ENCODE assay signal across 2 cellular contexts in the genomic region with DNA sequence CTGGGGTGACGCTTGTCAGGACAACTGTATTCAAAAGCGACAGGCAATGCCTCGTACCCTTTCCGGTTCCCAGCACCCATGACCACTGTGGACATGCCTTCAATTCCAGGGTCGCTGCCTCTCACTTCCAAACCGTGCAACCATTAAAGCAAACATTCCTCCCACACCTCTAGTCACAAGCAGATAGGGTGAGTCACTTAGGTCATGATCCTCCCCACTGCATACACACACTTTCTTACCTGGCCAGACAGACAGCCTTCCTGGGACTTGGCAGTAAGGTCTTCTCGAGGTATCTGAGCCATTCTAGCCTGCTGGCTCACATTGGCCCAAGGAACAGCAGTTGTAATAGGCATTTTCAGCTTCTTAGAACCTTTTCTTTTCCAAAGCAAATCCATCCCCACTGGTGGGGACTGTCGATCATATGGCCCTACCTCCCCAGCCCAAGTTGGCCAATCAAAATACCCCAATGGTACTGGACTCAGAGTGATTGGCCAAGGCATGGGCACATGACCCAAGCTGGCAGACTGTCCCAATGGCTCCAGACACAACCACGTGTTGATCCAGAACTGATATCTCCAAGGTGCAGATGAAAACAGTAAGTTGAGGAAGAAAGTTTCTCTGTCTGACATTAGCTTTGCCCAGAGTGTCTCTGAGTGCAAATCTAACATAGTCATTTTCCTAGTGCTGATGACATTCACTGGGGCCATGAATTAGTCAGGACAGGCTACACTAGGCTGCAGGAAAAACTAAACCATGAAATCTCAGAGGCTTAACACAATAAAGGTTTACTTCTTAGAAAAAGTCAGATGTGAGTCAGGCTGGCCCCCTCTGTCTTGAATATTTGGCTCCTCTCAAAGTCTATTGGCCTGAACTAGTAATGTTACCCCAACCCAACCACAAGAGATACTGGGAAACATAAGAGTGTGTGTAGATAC.
TF ChIP-seq lines count a peak whose summit lies in the region.

No MANE protein-coding gene starts in this region.

TF ChIP-seq in IMR-90, 13 proteins besides CTCF, POLR2A, EP300 and RAD21:
- TF ChIP-seq MXI1 (IDR thresholded peaks at IDR 0.05; ENCODE audit: borderline replicate concordance, low read depth, low read length): no peak
- TF ChIP-seq SMC3 (IDR thresholded peaks at IDR 0.05; ENCODE audit: low read depth, low read length): no peak

TF ChIP-seq in K562, 482 proteins besides CTCF, POLR2A, EP300 and RAD21 (continues in another document):
- TF ChIP-seq ARID2 (IDR thresholded peaks at IDR 0.05) (no peak), MBD2 (IDR thresholded peaks at IDR 0.05; ENCODE audit: borderline replicate concordance, low read depth) (no peak), ZMIZ1 (IDR thresholded peaks at IDR 0.05; ENCODE audit: low read depth in 2 of 2, low read length in 2 of 2) (no peak), ZNF398 (CRISPR knock-in tag; IDR thresholded peaks at IDR 0.05) (no peak), KAT2B (IDR thresholded peaks at IDR 0.05; ENCODE audit: low read depth, low read length) (no peak), MTA2 (IDR thresholded peaks at IDR 0.05; ENCODE audit: low read depth) (no peak), NFRKB (IDR thresholded peaks at IDR 0.05; ENCODE audit: low read depth) (no peak), TRIM24 (IDR thresholded peaks at IDR 0.05) (peak; percentile 9 to 61; a peak in 2 of 4 replicates), NUFIP1 (IDR thresholded peaks at IDR 0.05; ENCODE audit: partially characterized antibody) (no peak), GTF2A2 (tag; IDR thresholded peaks at IDR 0.05) (no peak), SIRT6 (IDR thresholded peaks at IDR 0.05; ENCODE audit: low read depth, low read length) (no peak), RCOR1 (IDR thresholded peaks at IDR 0.05; ENCODE audit: borderline replicate concordance in 1 of 2, low read depth in 2 of 2, low read length in 2 of 2) (no peak), CBX3 (IDR thresholded peaks at IDR 0.05; ENCODE audit: borderline replicate concordance in 1 of 2, low read length in 2 of 2) (no peak), ZNF764 (CRISPR knock-in tag; IDR thresholded peaks at IDR 0.05; ENCODE audit: low read depth) (no peak), KDM5B (IDR thresholded peaks at IDR 0.05; ENCODE audit: insufficient replicate concordance, low read depth, low read length) (no peak), RBM17 (IDR thresholded peaks at IDR 0.05; ENCODE audit: borderline replicate concordance, low read depth, low read length) (no peak), NFYB (IDR thresholded peaks at IDR 0.05; ENCODE audit: extremely low read depth, insufficient read length) (peak; percentile 56), FOXA1 (IDR thresholded peaks at IDR 0.05; ENCODE audit: borderline replicate concordance) (no peak), ILF3 (IDR thresholded peaks at IDR 0.05; ENCODE audit: borderline replicate concordance) (no peak), HDAC6 (IDR thresholded peaks at IDR 0.05; ENCODE audit: low read depth, low read length) (no peak), ZNF589 (CRISPR knock-in tag; IDR thresholded peaks at IDR 0.05; ENCODE audit: low read depth) (no peak), ZNF124 (CRISPR knock-in tag; IDR thresholded peaks at IDR 0.05) (no peak), ID3 (CRISPR knock-in tag; IDR thresholded peaks at IDR 0.05) (no peak), ID3 (tag; IDR thresholded peaks at IDR 0.05) (peak; percentile 62; the same call in 1 of the 2 replicates), MITF (IDR thresholded peaks at IDR 0.05) (peak; percentile 71), CBFA2T3 (IDR thresholded peaks at IDR 0.05) (peak; percentile 80), PCBP1 (IDR thresholded peaks at IDR 0.05; ENCODE audit: low read depth, low read length, poor library complexity, severe bottlenecking) (no peak), HNRNPUL1 (IDR thresholded peaks at IDR 0.05; ENCODE audit: low read length) (no peak), ILK (tag; IDR thresholded peaks at IDR 0.05; ENCODE audit: borderline replicate concordance, low read depth) (0 out of 2 replicates have a peak, but pooled peaks have one; percentile 19), ZNF41 (CRISPR knock-in tag; conservative IDR thresholded peaks at IDR 0.05) (no peak), PTBP1 (IDR thresholded peaks at IDR 0.05; ENCODE audit: low read depth, low read length) (no peak), L3MBTL2 (IDR thresholded peaks at IDR 0.05) (peak; percentile 84), ZNF175 (CRISPR knock-in tag; IDR thresholded peaks at IDR 0.05; ENCODE audit: low read depth) (no peak)
- TF ChIP-seq, protein P1, sequence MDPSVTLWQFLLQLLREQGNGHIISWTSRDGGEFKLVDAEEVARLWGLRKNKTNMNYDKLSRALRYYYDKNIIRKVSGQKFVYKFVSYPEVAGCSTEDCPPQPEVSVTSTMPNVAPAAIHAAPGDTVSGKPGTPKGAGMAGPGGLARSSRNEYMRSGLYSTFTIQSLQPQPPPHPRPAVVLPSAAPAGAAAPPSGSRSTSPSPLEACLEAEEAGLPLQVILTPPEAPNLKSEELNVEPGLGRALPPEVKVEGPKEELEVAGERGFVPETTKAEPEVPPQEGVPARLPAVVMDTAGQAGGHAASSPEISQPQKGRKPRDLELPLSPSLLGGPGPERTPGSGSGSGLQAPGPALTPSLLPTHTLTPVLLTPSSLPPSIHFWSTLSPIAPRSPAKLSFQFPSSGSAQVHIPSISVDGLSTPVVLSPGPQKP (CRISPR knock-in tag; IDR thresholded peaks at IDR 0.05): no peak
- TF ChIP-seq, protein P2, sequence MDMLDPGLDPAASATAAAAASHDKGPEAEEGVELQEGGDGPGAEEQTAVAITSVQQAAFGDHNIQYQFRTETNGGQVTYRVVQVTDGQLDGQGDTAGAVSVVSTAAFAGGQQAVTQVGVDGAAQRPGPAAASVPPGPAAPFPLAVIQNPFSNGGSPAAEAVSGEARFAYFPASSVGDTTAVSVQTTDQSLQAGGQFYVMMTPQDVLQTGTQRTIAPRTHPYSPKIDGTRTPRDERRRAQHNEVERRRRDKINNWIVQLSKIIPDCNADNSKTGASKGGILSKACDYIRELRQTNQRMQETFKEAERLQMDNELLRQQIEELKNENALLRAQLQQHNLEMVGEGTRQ (CRISPR knock-in tag; IDR thresholded peaks at IDR 0.05): peak; percentile 90
- TF ChIP-seq, protein P3, sequence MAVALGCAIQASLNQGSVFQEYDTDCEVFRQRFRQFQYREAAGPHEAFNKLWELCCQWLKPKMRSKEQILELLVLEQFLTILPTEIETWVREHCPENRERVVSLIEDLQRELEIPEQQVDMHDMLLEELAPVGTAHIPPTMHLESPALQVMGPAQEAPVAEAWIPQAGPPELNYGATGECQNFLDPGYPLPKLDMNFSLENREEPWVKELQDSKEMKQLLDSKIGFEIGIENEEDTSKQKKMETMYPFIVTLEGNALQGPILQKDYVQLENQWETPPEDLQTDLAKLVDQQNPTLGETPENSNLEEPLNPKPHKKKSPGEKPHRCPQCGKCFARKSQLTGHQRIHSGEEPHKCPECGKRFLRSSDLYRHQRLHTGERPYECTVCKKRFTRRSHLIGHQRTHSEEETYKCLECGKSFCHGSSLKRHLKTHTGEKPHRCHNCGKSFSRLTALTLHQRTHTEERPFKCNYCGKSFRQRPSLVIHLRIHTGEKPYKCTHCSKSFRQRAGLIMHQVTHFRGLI (CRISPR knock-in tag; IDR thresholded peaks at IDR 0.05): no peak
- TF ChIP-seq, protein P4, sequence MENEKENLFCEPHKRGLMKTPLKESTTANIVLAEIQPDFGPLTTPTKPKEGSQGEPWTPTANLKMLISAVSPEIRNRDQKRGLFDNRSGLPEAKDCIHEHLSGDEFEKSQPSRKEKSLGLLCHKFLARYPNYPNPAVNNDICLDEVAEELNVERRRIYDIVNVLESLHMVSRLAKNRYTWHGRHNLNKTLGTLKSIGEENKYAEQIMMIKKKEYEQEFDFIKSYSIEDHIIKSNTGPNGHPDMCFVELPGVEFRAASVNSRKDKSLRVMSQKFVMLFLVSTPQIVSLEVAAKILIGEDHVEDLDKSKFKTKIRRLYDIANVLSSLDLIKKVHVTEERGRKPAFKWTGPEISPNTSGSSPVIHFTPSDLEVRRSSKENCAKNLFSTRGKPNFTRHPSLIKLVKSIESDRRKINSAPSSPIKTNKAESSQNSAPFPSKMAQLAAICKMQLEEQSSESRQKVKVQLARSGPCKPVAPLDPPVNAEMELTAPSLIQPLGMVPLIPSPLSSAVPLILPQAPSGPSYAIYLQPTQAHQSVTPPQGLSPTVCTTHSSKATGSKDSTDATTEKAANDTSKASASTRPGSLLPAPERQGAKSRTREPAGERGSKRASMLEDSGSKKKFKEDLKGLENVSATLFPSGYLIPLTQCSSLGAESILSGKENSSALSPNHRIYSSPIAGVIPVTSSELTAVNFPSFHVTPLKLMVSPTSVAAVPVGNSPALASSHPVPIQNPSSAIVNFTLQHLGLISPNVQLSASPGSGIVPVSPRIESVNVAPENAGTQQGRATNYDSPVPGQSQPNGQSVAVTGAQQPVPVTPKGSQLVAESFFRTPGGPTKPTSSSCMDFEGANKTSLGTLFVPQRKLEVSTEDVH (IDR thresholded peaks at IDR 0.05; ENCODE audit: low read depth, partially characterized antibody): no peak
- TF ChIP-seq, protein P5, sequence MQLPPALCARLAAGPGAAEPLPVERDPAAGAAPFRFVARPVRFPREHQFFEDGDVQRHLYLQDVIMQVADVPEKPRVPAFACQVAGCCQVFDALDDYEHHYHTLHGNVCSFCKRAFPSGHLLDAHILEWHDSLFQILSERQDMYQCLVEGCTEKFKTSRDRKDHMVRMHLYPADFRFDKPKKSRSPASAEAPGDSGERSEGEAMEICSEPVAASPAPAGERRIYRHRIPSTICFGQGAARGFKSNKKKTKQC (CRISPR knock-in tag; IDR thresholded peaks at IDR 0.05): 0 out of 2 replicates have a peak, but pooled peaks have one; percentile 13
- TF ChIP-seq, protein P6, sequence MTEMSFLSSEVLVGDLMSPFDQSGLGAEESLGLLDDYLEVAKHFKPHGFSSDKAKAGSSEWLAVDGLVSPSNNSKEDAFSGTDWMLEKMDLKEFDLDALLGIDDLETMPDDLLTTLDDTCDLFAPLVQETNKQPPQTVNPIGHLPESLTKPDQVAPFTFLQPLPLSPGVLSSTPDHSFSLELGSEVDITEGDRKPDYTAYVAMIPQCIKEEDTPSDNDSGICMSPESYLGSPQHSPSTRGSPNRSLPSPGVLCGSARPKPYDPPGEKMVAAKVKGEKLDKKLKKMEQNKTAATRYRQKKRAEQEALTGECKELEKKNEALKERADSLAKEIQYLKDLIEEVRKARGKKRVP (CRISPR knock-in tag; IDR thresholded peaks at IDR 0.05): no peak
- TF ChIP-seq, protein P7, sequence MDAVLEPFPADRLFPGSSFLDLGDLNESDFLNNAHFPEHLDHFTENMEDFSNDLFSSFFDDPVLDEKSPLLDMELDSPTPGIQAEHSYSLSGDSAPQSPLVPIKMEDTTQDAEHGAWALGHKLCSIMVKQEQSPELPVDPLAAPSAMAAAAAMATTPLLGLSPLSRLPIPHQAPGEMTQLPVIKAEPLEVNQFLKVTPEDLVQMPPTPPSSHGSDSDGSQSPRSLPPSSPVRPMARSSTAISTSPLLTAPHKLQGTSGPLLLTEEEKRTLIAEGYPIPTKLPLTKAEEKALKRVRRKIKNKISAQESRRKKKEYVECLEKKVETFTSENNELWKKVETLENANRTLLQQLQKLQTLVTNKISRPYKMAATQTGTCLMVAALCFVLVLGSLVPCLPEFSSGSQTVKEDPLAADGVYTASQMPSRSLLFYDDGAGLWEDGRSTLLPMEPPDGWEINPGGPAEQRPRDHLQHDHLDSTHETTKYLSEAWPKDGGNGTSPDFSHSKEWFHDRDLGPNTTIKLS (IDR thresholded peaks at IDR 0.05; ENCODE audit: borderline replicate concordance, low read depth): no peak
- TF ChIP-seq, protein P8, sequence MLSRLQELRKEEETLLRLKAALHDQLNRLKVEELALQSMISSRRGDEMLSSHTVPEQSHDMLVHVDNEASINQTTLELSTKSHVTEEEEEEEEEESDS (CRISPR knock-in tag; IDR thresholded peaks at IDR 0.05): no peak
